1 cellular context compared by ENCODE assay signal in genomic region chr19:11355160-11356073, GRCh38.
TF ChIP-seq lines count a peak whose summit lies in the region.

PLPPR2 (plus strand) TSS chr19:11355432; CDS start chr19:11357674, 2,242 bp downstream.

TF ChIP-seq in HepG2, 621 proteins besides CTCF, POLR2A, EP300 and RAD21 (continued from another document and continues in another):
- TF ChIP-seq ZNF687 (CRISPR knock-in tag; IDR thresholded peaks at IDR 0.05) (peak; percentile 59), HOXA5 (CRISPR knock-in tag; IDR thresholded peaks at IDR 0.05) (no peak), UBTF (CRISPR knock-in tag; IDR thresholded peaks at IDR 0.05) (no peak), EED (CRISPR knock-in tag; IDR thresholded peaks at IDR 0.05) (peak; percentile 42; the same call in 1 of the 2 replicates), IKZF1 (IDR thresholded peaks at IDR 0.05) (no peak), ZNF296 (CRISPR knock-in tag; conservative IDR thresholded peaks at IDR 0.05) (no peak), SAP130 (CRISPR knock-in tag; IDR thresholded peaks at IDR 0.05; ENCODE audit: low read depth) (peak; percentile 25; the same call in 1 of the 2 replicates), XRCC5 (optimal IDR thresholded peaks at IDR 0.05; ENCODE audit: low read length) (no peak), PAWR (CRISPR knock-in tag; IDR thresholded peaks at IDR 0.05; ENCODE audit: borderline replicate concordance) (no peak), ZNF574 (CRISPR knock-in tag; IDR thresholded peaks at IDR 0.05) (no peak), ZNF512B (CRISPR knock-in tag; IDR thresholded peaks at IDR 0.05; ENCODE audit: borderline replicate concordance) (no peak), ZMYM3 (CRISPR knock-in tag; IDR thresholded peaks at IDR 0.05) (no peak), REXO4 (CRISPR knock-in tag; IDR thresholded peaks at IDR 0.05; ENCODE audit: borderline replicate concordance) (no peak), ZNF33A (CRISPR knock-in tag; IDR thresholded peaks at IDR 0.05; ENCODE audit: borderline replicate concordance) (no peak), JDP2 (CRISPR knock-in tag; IDR thresholded peaks at IDR 0.05; ENCODE audit: borderline replicate concordance) (no peak), MLX (CRISPR knock-in tag; IDR thresholded peaks at IDR 0.05) (no peak), ZNF770 (CRISPR knock-in tag; IDR thresholded peaks at IDR 0.05) (no peak), ARID2 (CRISPR knock-in tag; IDR thresholded peaks at IDR 0.05; ENCODE audit: borderline replicate concordance) (no peak), ZNF20 (CRISPR knock-in tag; IDR thresholded peaks at IDR 0.05) (no peak), TBX2 (CRISPR knock-in tag; IDR thresholded peaks at IDR 0.05; ENCODE audit: borderline replicate concordance) (no peak), PRDM15 (CRISPR knock-in tag; IDR thresholded peaks at IDR 0.05) (no peak), PBX3 (CRISPR knock-in tag; IDR thresholded peaks at IDR 0.05; ENCODE audit: borderline replicate concordance) (no peak), ZFP37 (CRISPR knock-in tag; IDR thresholded peaks at IDR 0.05; ENCODE audit: borderline replicate concordance) (no peak), ZNF350 (CRISPR knock-in tag; IDR thresholded peaks at IDR 0.05; ENCODE audit: borderline replicate concordance, low read depth) (no peak), TP53 (CRISPR knock-in tag; conservative IDR thresholded peaks at IDR 0.05) (no peak), ZNF704 (CRISPR knock-in tag; IDR thresholded peaks at IDR 0.05; ENCODE audit: borderline replicate concordance) (no peak), ATF7 (IDR thresholded peaks at IDR 0.05) (no peak), ATF7 (CRISPR knock-in tag; IDR thresholded peaks at IDR 0.05) (no peak), IRX3 (CRISPR knock-in tag; IDR thresholded peaks at IDR 0.05; ENCODE audit: borderline replicate concordance, low read depth) (no peak), PAF1 (CRISPR knock-in tag; IDR thresholded peaks at IDR 0.05) (no peak), TCF7L2 (IDR thresholded peaks at IDR 0.05; ENCODE audit: low read depth, low read length) (no peak)
